8 cellular contexts compared by ENCODE assay signal in genomic region chr3:194136519-194137313, GRCh38. TPM values are rescaled to one million over a fixed set of nuclear protein-coding genes. Genes with fewer than 3 reads are reported as not detected.
DNase-seq lines count a peak whose midpoint lies in the region; ATAC-seq and TF ChIP-seq lines count a peak whose summit lies in the region.

No MANE protein-coding gene starts in this region.

- H2AFZ ChIP-seq in hepatocyte = no peak overlapping the region

- H3K9me2 ChIP-seq in hepatocyte (replicated peaks; ENCODE audit: insufficient read depth) = no peaks in the 10 kb centered on the region

- H3K4me3 ChIP-seq in hepatocyte (peak overlapping the region; percentile 85), skeletal muscle cell (ENCODE audit: low read depth, low read length) (peak overlapping the region; percentile 62)

- under 1% methylated on average over 43 of the region's 43 CpGs for WGBS in hepatocyte (ENCODE audit: low lambda C conversion rate, missing lambda C conversion rate)

- TF ChIP-seq CTCF in hepatocyte (IDR thresholded peaks at IDR 0.05; ENCODE audit: poor library complexity) = no peak

- H3K79me2 ChIP-seq in hepatocyte = peaks cover 21% of the 10 kb centered on the region

- H4K20me1 ChIP-seq in hepatocyte (ENCODE audit: insufficient read depth, poor library complexity, severe bottlenecking) = peaks cover 6% of the 10 kb centered on the region

- DNase-seq in NCI-H510A treated with DMSO at 0.1 percent for 48 hours (lab: John Stamatoyannopoulos, UW) = peak; percentile 41
- no peak for DNase-seq in NCI-H510A (lab: John Stamatoyannopoulos, UW)
- peak; percentile 57 for DNase-seq in OCI-M1 (lab: John Stamatoyannopoulos, UW)
- DNase-seq in hepatocyte (ENCODE audit: low spot score) = peak; percentile 63
- DNase-seq in skeletal muscle cell (ENCODE audit: low read depth) = no peak
- DNase-seq in COLO829 (ENCODE audit: low spot score) = no peak

- H3K36me3 ChIP-seq in hepatocyte (replicated peaks; ENCODE audit: insufficient read depth, low read depth) = no peaks in the 10 kb centered on the region

- H3K4me2 ChIP-seq in hepatocyte = peak overlapping the region; percentile 89

- H3K27ac ChIP-seq in angular gyrus (ENCODE audit: low read depth, low read length) (peak overlapping the region; percentile 66), hepatocyte (peak overlapping the region; percentile 100)

- no peaks in the 10 kb centered on the region for H3K9me3 ChIP-seq in hepatocyte (ENCODE audit: low read depth)

- peaks cover 44% of the 10 kb centered on the region for H3K4me1 ChIP-seq in hepatocyte (ENCODE audit: insufficient read depth)

- H3K27me3 ChIP-seq in hepatocyte = no peaks in the 10 kb centered on the region

- ATAC-seq in GM21390 (IDR thresholded peaks at IDR 0.05; ENCODE audit: unreplicated experiment) = no peak

RNA-seq across cellular contexts. Expression of gene HES1, which starts 0.8 kb away (rescaled TPM):
- 132 and 136 TPM in 2 replicates for total RNA-seq in hepatocyte
- 131 and 142 TPM in 2 replicates for polyA plus RNA-seq in hepatocyte

Comparison
In these comparisons a context has a peak if more than half of its experiments do, and no peak if none do; other contexts are left out.
1. DNase-seq: peak in NCI-H510A treated with DMSO at 0.1 percent for 48 hours (single experiment), OCI-M1 (single experiment) and hepatocyte (single experiment); none in NCI-H510A (single experiment), skeletal muscle cell (single experiment) and COLO829 (single experiment).